15 cellular contexts compared by ENCODE assay signal in the genomic region with DNA sequence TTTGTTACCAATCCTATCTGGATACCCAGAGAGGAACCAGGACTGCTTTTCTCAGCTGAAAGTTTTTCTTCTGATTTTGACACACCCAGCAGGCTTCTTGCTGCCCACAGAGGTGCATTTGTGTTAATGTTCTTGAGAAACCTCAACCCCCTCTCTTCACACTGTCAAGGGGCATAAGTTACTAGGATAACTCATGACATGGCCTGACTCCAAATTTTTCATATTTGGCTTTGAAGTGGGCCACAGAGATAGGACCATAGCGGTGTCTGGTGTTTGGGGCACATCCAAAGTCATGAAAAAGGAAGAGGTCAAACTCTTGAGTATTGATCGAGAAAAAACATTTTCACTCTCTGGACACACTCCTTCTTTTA.
DNase-seq lines count a peak whose midpoint lies in the region; ATAC-seq and TF ChIP-seq lines count a peak whose summit lies in the region.
"Had no signal": no experiment of that assay in that cellular context is flagged by ENCODE, and none has a peak within 500 bp of the region (broad histone marks: within the 10 kb centered on the region; RNA-seq: fewer than 3 reads in every experiment).

No MANE protein-coding gene starts in this region.

- H3K79me2 ChIP-seq in DND-41 (ENCODE audit: insufficient read depth, low read length), result no peaks in the 10 kb centered on the region

- H2AFZ ChIP-seq in DND-41 (ENCODE audit: low read depth, low read length), result no peak overlapping the region
- H2AFZ ChIP-seq: neural progenitor cell had no signal

- H3K9ac ChIP-seq in BLaER1 treated with 17β-estradiol and CSF1 and Interleukin-3, amounts not matched to agents 10 nM and 100 nM, result peak overlapping the region in 2 of 11 experiments; percentile 3 to 21; a peak in 3 of 22 replicates
- no peak overlapping the region for H3K9ac ChIP-seq in DND-41 (ENCODE audit: low read depth, low read length)
- H3K9ac ChIP-seq: neural progenitor cell had no signal

- H3K4me1 Mint-ChIP-seq in activated CD8-positive, alpha-beta T cell treated with anti-CD3 and anti-CD28 coated beads, Interleukin-2, amount 10 ng/mL, durations not matched to agents 7 days and 5 days (ENCODE audit: low read depth), result peaks cover 95% of the 10 kb centered on the region
- H3K4me1 Mint-ChIP-seq: neural progenitor cell had no signal

- no peaks in the 10 kb centered on the region for H4K20me1 ChIP-seq in BLaER1 treated with 17β-estradiol and CSF1 and Interleukin-3, amounts not matched to agents 10 nM and 100 nM
- H4K20me1 ChIP-seq in DND-41 (ENCODE audit: insufficient read depth, low read length), result no peaks in the 10 kb centered on the region

- peaks cover 49% of the 10 kb centered on the region for H3K36me3 Mint-ChIP-seq in activated CD8-positive, alpha-beta T cell treated with anti-CD3 and anti-CD28 coated beads, Interleukin-2, amount 10 ng/mL, durations not matched to agents 7 days and 5 days (ENCODE audit: low read depth)
- H3K36me3 Mint-ChIP-seq: neural progenitor cell had no signal

- H3K27me3 Mint-ChIP-seq in activated CD8-positive, alpha-beta T cell treated with anti-CD3 and anti-CD28 coated beads, Interleukin-2, amount 10 ng/mL, durations not matched to agents 7 days and 5 days (ENCODE audit: low read depth), result no peaks in the 10 kb centered on the region

- peaks cover 0 to 46% (median 0%) of the 10 kb centered on the region in 11 experiments; a peak in 9 of 22 replicates for H3K9me3 ChIP-seq in BLaER1 treated with 17β-estradiol and CSF1 and Interleukin-3, amounts not matched to agents 10 nM and 100 nM (replicated peaks in 1 of 11)
- no peaks in the 10 kb centered on the region for H3K9me3 ChIP-seq in DND-41 (ENCODE audit: insufficient read depth, low read length, severe bottlenecking)
- H3K9me3 ChIP-seq: gastroesophageal sphincter had no signal

- ATAC-seq in DND-41 (ENCODE audit: insufficient read depth, low read depth) (no peak; the same call in 2 of the 3 replicates), HG03025 (IDR thresholded peaks at IDR 0.05; ENCODE audit: low FRiP score, unreplicated experiment) (no peak), GM21825 (IDR thresholded peaks at IDR 0.05; ENCODE audit: unreplicated experiment) (no peak)
- ATAC-seq in activated CD8-positive, alpha-beta T cell treated with anti-CD3 and anti-CD28 coated beads, Interleukin-2, amount 10 ng/mL, durations not matched to agents 7 days and 5 days, result peak; percentile 32

- CTCF ChIA-PET in activated CD8-positive, alpha-beta T cell treated with anti-CD3 and anti-CD28 coated beads, Interleukin-2, amount 10 ng/mL, durations not matched to agents 7 days and 5 days (lab: Charles Lee), result interaction anchor here (1.5 kb wide), 1 partner anchor 260 kb away, joined by 6 read pairs; no protein-coding TSS in a partner anchor

- DNase-seq in DND-41 (no peak), myocyte (ENCODE audit: low read depth) (peak; percentile 13), NCI-H526 (lab: John Stamatoyannopoulos, UW) (no peak), globus pallidus (ENCODE audit: low spot score) (no peak)
- no peak for DNase-seq in activated CD8-positive, alpha-beta T cell treated with anti-CD3 and anti-CD28 coated beads, Interleukin-2, amount 10 ng/mL, durations not matched to agents 7 days and 5 days
- DNase-seq: DMS79, H9, NCI-H1417 treated with DMSO at 0.1 percent for 48 hours, right cardiac atrium, SIG-M5 had no signal

- no peaks in the 10 kb centered on the region for H3K36me3 ChIP-seq in BLaER1 treated with 17β-estradiol and CSF1 and Interleukin-3, amounts not matched to agents 10 nM and 100 nM
- H3K36me3 ChIP-seq in DND-41 (ENCODE audit: insufficient read depth, low read length), result no peaks in the 10 kb centered on the region
- H3K36me3 ChIP-seq: gastroesophageal sphincter, neural progenitor cell had no signal

- peak overlapping the region in 9 of 11 experiments; percentile 38 to 79 (median 72); a peak in 17 of 22 replicates for H3K27ac ChIP-seq in BLaER1 treated with 17β-estradiol and CSF1 and Interleukin-3, amounts not matched to agents 10 nM and 100 nM
- H3K27ac ChIP-seq in DND-41 (ENCODE audit: low read length), result peak overlapping the region; percentile 85
- H3K27ac ChIP-seq: neural progenitor cell had no signal

- peaks cover 0 to 96% (median 51%) of the 10 kb centered on the region in 10 experiments; a peak in 17 of 20 replicates for H3K4me1 ChIP-seq in BLaER1 treated with 17β-estradiol and CSF1 and Interleukin-3, amounts not matched to agents 10 nM and 100 nM
- peaks cover 53% of the 10 kb centered on the region for H3K4me1 ChIP-seq in DND-41 (ENCODE audit: insufficient read depth, low read length)

- POLR2A ChIA-PET in activated CD8-positive, alpha-beta T cell treated with anti-CD3 and anti-CD28 coated beads, Interleukin-2, amount 10 ng/mL, durations not matched to agents 7 days and 5 days (lab: Charles Lee), result no interaction called here

- TF ChIP-seq CTCF in DND-41 (IDR thresholded peaks at IDR 0.05; ENCODE audit: borderline replicate concordance, extremely low read depth, low read length, poor library complexity, severe bottlenecking), result no peak

- H3K27me3 ChIP-seq in BLaER1 treated with 17β-estradiol and CSF1 and Interleukin-3, amounts not matched to agents 10 nM and 100 nM, result no peaks in the 10 kb centered on the region
- H3K27me3 ChIP-seq in DND-41 (ENCODE audit: insufficient read depth, low read length, poor library complexity), result no peaks in the 10 kb centered on the region
- H3K27me3 ChIP-seq: neural progenitor cell had no signal

- H3K27ac Mint-ChIP-seq in activated CD8-positive, alpha-beta T cell treated with anti-CD3 and anti-CD28 coated beads, Interleukin-2, amount 10 ng/mL, durations not matched to agents 7 days and 5 days, result peak overlapping the region; percentile 97
- H3K27ac Mint-ChIP-seq: H9, neural progenitor cell had no signal

- peaks cover 42% of the 10 kb centered on the region for H3K9me3 Mint-ChIP-seq in activated CD8-positive, alpha-beta T cell treated with anti-CD3 and anti-CD28 coated beads, Interleukin-2, amount 10 ng/mL, durations not matched to agents 7 days and 5 days (ENCODE audit: insufficient read depth)
- H3K9me3 Mint-ChIP-seq: neural progenitor cell had no signal

- peak overlapping the region; percentile 27 for H3K4me3 Mint-ChIP-seq in activated CD8-positive, alpha-beta T cell treated with anti-CD3 and anti-CD28 coated beads, Interleukin-2, amount 10 ng/mL, durations not matched to agents 7 days and 5 days
- H3K4me3 Mint-ChIP-seq: H9, neural progenitor cell had no signal

- H3K4me2 ChIP-seq in BLaER1 treated with 17β-estradiol and CSF1 and Interleukin-3, amounts not matched to agents 10 nM and 100 nM, result peak overlapping the region in 10 of 11 experiments; percentile 7 to 78 (median 62); a peak in 18 of 22 replicates
- peak overlapping the region; percentile 4; the same call in 1 of the 2 replicates for H3K4me2 ChIP-seq in DND-41 (ENCODE audit: insufficient read depth, low read length)
- H3K4me2 ChIP-seq: neural progenitor cell had no signal

- no peak overlapping the region for H3K4me3 ChIP-seq in BLaER1 treated with 17β-estradiol and CSF1 and Interleukin-3, amounts not matched to agents 10 nM and 100 nM
- no peak overlapping the region for H3K4me3 ChIP-seq in DND-41 (ENCODE audit: low read depth in 1 of 2, low read length in 2 of 2)
- H3K4me3 ChIP-seq: gastroesophageal sphincter, neural progenitor cell had no signal
